9 cellular contexts compared by ENCODE assay signal in the genomic region with DNA sequence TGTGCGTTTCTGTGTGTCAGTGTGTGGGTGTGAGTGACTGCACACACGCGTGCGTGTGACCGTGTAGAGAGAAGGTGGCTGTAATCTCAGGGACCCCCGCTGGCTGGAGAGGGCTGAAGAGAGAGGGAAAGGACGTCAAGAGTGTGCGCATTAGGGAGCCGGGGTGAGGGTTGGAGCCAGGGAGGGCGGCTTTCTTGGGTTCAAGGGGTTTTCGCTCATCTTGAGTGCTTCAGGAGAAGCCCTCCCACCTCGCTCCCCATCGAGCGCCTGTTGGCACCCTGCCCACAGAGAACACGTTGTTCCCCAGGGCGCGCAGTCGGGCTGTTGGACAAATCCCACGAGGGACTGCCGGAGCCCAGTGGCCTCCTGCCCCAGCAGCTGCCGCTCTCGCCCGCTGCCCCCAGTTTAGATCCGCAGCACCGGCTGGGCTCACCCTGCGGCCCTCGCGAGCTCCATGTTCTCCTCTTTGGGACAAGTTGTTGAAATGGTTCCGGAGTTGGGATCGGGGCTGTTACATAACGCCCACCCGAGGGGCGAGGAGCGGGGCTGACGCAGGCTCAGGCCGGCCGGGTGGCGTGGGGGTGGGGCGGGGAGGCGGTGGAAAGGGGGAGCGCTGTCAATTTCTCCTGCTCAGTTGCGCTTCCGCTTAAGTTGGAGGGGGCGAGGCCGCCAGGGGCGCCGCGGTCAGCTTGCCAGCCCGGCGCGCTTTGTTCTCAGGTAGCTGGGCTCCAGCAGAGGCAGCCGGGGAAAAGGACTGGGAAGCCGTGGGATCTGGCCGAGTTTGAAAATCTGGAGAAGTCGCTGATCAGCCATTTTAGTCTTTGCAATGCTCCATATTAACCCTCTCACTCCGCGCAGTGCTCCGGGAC. TPM values are rescaled to one million over a fixed set of nuclear protein-coding genes. Genes with fewer than 3 reads are reported as not detected.
DNase-seq lines count a peak whose midpoint lies in the region; ATAC-seq and TF ChIP-seq lines count a peak whose summit lies in the region.
"Had no signal": no experiment of that assay in that cellular context is flagged by ENCODE, and none has a peak within 500 bp of the region (broad histone marks: within the 10 kb centered on the region; RNA-seq: fewer than 3 reads in every experiment).

No MANE protein-coding gene starts in this region.

- peaks cover 0 to 17% of the 10 kb centered on the region in 2 donors for H3K27me3 ChIP-seq in uterus

- H3K27ac ChIP-seq in uterus = peak overlapping the region; percentile 64 to 83

- ATAC-seq in left cardiac atrium = peak in 1 of 2 donors; percentile 17
- no peak for ATAC-seq in Right ventricle myocardium inferior
- no peak for ATAC-seq in GM18868 (IDR thresholded peaks at IDR 0.05; ENCODE audit: unreplicated experiment)

- POLR2A ChIA-PET in MCF 10A (lab: Yijun Ruan, JAX) = no interaction called here

- DNase-seq in left cardiac atrium (peak; percentile 17), Right ventricle myocardium inferior (ENCODE audit: missing footprints) (no peak), MCF 10A (ENCODE audit: unreplicated experiment) (no peak), left kidney (ENCODE audit: low read depth, low spot score) (peak; percentile 78), uterus (peak; percentile 41 to 52), T-helper 2 cell (no peak), GM13977 (ENCODE audit: low spot score) (no peak)

- BruUV-seq in MCF 10A (replicated peaks; lab: Mats Ljungman, UMichigan) = no TSS peak

- peak overlapping the region; percentile 61 for H3K4me3 Mint-ChIP-seq in MCF 10A (ENCODE audit: unreplicated experiment)

- TF ChIP-seq CTCF in MCF 10A (IDR thresholded peaks at IDR 0.05; ENCODE audit: unreplicated experiment) (no peak), uterus (IDR thresholded peaks at IDR 0.05) (peak in 1 of 4 experiments; percentile 4), GM13977 (IDR thresholded peaks at IDR 0.05; ENCODE audit: extremely low read depth, insufficient read depth, missing control alignments) (no peak)

- H3K27me3 Mint-ChIP-seq in MCF 10A (ENCODE audit: insufficient read depth, unreplicated experiment) = peaks cover 32% of the 10 kb centered on the region

- no peaks in the 10 kb centered on the region for H3K36me3 Mint-ChIP-seq in MCF 10A (ENCODE audit: insufficient read depth, unreplicated experiment)

- no peaks in the 10 kb centered on the region for H3K4me1 ChIP-seq in uterus

- H3K4me1 Mint-ChIP-seq in MCF 10A (ENCODE audit: insufficient read depth, unreplicated experiment) = peaks cover 5% of the 10 kb centered on the region

- H3K27ac Mint-ChIP-seq in MCF 10A (ENCODE audit: low read depth, unreplicated experiment) = no peak overlapping the region

- intact Hi-C loops in left cardiac atrium (cut with DNase I) (no loop called here), Right ventricle myocardium inferior (cut with DNase I) (no loop called here), MCF 10A (cut with micrococcal nuclease) (no loop called here), uterus (cut with DNase I; ENCODE audit: low total_unique reads) (no loop called here)

- H3K9me3 Mint-ChIP-seq in MCF 10A (ENCODE audit: unreplicated experiment) = no peaks in the 10 kb centered on the region

- CTCF ChIA-PET in MCF 10A (lab: Yijun Ruan, JAX) = interaction anchor here (0.6 to 1.4 kb wide), 4 partner anchors 11 to 763 kb away, joined by 3 to 4 read pairs (median 3); no protein-coding TSS in a partner anchor

- no peaks in the 10 kb centered on the region for H3K9me3 ChIP-seq in uterus

- in situ Hi-C loops in GM13977 (cut with MboI; ENCODE audit: low pct_unique_long_range_greater_than_20kb, low sequenced_read_pairs, unreplicated experiment) = no loop called here

- no peaks in the 10 kb centered on the region for H3K36me3 ChIP-seq in uterus

- TF ChIP-seq POLR2A in uterus (IDR thresholded peaks at IDR 0.05) = peak in 1 of 2 donors; percentile 4

- H3K4me3 ChIP-seq in uterus = peak overlapping the region; percentile 36 to 38

RNA-seq across cellular contexts. Expression of gene GRIA2, which starts 1.6 kb away (rescaled TPM):
- total RNA-seq in left cardiac atrium = not detected
- total RNA-seq in Right ventricle myocardium inferior = not detected
- not detected in 2 replicates for total RNA-seq in MCF 10A (2022)
- total RNA-seq in uterus = 10 to 100 TPM in 3 of 4 donors, 1 to 10 TPM in 1; 10.0 to 64.5 (median 36.6) TPM
- total RNA-seq: LHCN-M2 had no signal

Comparison
In these comparisons a context has a peak if more than half of its experiments do, and no peak if none do; other contexts are left out.
1. DNase-seq: peak in left cardiac atrium (single experiment), left kidney (single experiment) and uterus (2 of 2); none in Right ventricle myocardium inferior (single experiment), MCF 10A (single experiment), T-helper 2 cell (0 of 5) and GM13977 (single experiment).
2. RNA of gene GRIA2, which starts 1.6 kb away (total RNA-seq): 10.0 to 64.5 TPM in uterus; not detected in left cardiac atrium, not detected in Right ventricle myocardium inferior (single experiment) and not detected in MCF 10A; every median in the first group is over 10 times any median in the second.